ENCODE assay signal across 18 cellular contexts in the genomic region with DNA sequence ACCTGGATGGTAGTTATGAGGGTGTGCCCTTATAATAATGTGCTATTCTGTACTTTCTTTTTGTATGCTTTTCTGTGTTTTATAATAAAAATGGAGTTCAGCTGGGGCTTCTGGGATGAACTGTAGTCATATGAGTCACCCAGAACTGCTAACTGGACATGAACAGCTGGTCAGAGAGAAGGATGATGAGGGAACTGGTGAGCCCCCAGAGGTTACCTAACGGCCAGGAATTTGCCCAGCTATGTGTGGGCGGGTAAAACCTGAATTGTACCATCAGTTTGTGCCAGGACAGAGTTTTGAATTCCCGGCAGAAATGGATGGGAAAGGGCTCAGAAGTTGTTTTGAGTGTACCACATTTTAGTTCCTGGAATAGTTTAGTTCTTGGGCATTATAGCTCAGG.
A peak's percentile ranks its signal among the peaks of the same experiment; 100 is the strongest.
DNase-seq lines count a peak whose midpoint lies in the region; FAIRE-seq and TF ChIP-seq lines count a peak whose summit lies in the region.
"Had no signal": no experiment of that assay in that cellular context is flagged by ENCODE, and none has a peak within 500 bp of the region (broad histone marks: within the 10 kb centered on the region; RNA-seq: fewer than 3 reads in every experiment).

No MANE protein-coding gene starts in this region.

- no peak overlapping the region for H3K4me2 ChIP-seq in trophoblast cell (ENCODE audit: low read length)
- H3K4me2 ChIP-seq in neural progenitor cell = no peak overlapping the region
- H3K4me2 ChIP-seq: BLaER1 had no signal

- TF ChIP-seq CTCF in D721Med (IDR thresholded peaks at IDR 0.05; ENCODE audit: insufficient read depth, missing control alignments) (no peak), neural progenitor cell (IDR thresholded peaks at IDR 0.05) (no peak)

- no CpG with 5 or more reads among the region's 3 CpGs for WGBS in trophoblast cell (ENCODE audit: extremely low coverage, insufficient coverage, insufficient read length)

- no peak overlapping the region for H3K18ac ChIP-seq in trophoblast cell (ENCODE audit: low read length)

- H3K4me1 Mint-ChIP-seq in neural progenitor cell = no peaks in the 10 kb centered on the region

- H3K4ac ChIP-seq in trophoblast cell (ENCODE audit: low read depth, low read length) = no peak overlapping the region

- no peak for FAIRE-seq in D721Med (lab: Jason Lieb, UNC)
- FAIRE-seq: TTC549 had no signal

- no peaks in the 10 kb centered on the region for H3K27me3 Mint-ChIP-seq in neural progenitor cell (ENCODE audit: insufficient read depth, low read depth)
- H3K27me3 Mint-ChIP-seq: activated CD8-positive, alpha-beta T cell treated with anti-CD3 and anti-CD28 coated beads for 36 hours; activated T-helper 17 cell treated with anti-CD3 and anti-CD28 coated beads, Interleukin-2, amount 50 U/mL, for 72 hours had no signal

- no peaks in the 10 kb centered on the region for H3K79me1 ChIP-seq in trophoblast cell (ENCODE audit: low read length)

- H3K36me3 Mint-ChIP-seq in neural progenitor cell = no peaks in the 10 kb centered on the region

- H4K12ac ChIP-seq in trophoblast cell (ENCODE audit: low read depth, low read length) = no peak overlapping the region

- no peak overlapping the region for H2AK5ac ChIP-seq in trophoblast cell (ENCODE audit: low read length)

- no peaks in the 10 kb centered on the region for H3K27me3 ChIP-seq in trophoblast cell (ENCODE audit: insufficient read depth, low read length)
- H3K27me3 ChIP-seq in neural progenitor cell = no peaks in the 10 kb centered on the region
- H3K27me3 ChIP-seq: stomach had no signal

- peak; percentile 53 for DNase-seq in EH (ENCODE audit: low read depth)
- peak; percentile 11 for DNase-seq in OCI-M1 (lab: John Stamatoyannopoulos, UW)
- peak; percentile 38 for DNase-seq in fibroblast of gingiva (ENCODE audit: low read depth)
- peak; percentile 44 to 57 for DNase-seq in trophoblast cell
- no peak for DNase-seq in D721Med (ENCODE audit: insufficient read length, low spot score)
- DNase-seq in SHP77 treated with DMSO at 0.1 percent for 48 hours (lab: John Stamatoyannopoulos, UW) = no peak
- DNase-seq in neural progenitor cell (ENCODE audit: low spot score) = no peak
- no peak for DNase-seq in NCI-H2171 treated with DMSO at 0.1 percent for 48 hours (lab: John Stamatoyannopoulos, UW)
- DNase-seq: activated CD8-positive, alpha-beta T cell treated with anti-CD3 and anti-CD28 coated beads for 36 hours; aorta; DMS79; dorsolateral prefrontal cortex; NCI-H1092; occipital lobe; stomach had no signal

- no peak overlapping the region for H2BK12ac ChIP-seq in trophoblast cell (ENCODE audit: low read length)

- no peak overlapping the region for H2BK5ac ChIP-seq in trophoblast cell (ENCODE audit: low read depth, low read length, poor library complexity)

- H3K9ac ChIP-seq in trophoblast cell (ENCODE audit: low read length) = no peak overlapping the region
- H3K9ac ChIP-seq in neural progenitor cell = no peak overlapping the region
- H3K9ac ChIP-seq: BLaER1 had no signal

- no peak overlapping the region for H3K27ac ChIP-seq in trophoblast cell (ENCODE audit: low read depth, low read length)
- no peak overlapping the region for H3K27ac ChIP-seq in neural progenitor cell
- H3K27ac ChIP-seq: BLaER1, dorsolateral prefrontal cortex had no signal

- peaks cover 3% of the 10 kb centered on the region for H3F3A ChIP-seq in neural progenitor cell (ENCODE audit: low read depth)

- H3K27ac Mint-ChIP-seq in neural progenitor cell = no peak overlapping the region
- H3K27ac Mint-ChIP-seq: activated CD8-positive, alpha-beta T cell treated with anti-CD3 and anti-CD28 coated beads for 36 hours; activated T-helper 17 cell treated with anti-CD3 and anti-CD28 coated beads, Interleukin-2, amount 50 U/mL, for 72 hours had no signal

- no peak overlapping the region for H3K4me3 ChIP-seq in trophoblast cell (ENCODE audit: low read depth, low read length)
- H3K4me3 ChIP-seq in neural progenitor cell = no peak overlapping the region
- H3K4me3 ChIP-seq: BLaER1, dorsolateral prefrontal cortex, stomach had no signal

- H3K23ac ChIP-seq in trophoblast cell (ENCODE audit: low read length) = no peak overlapping the region

- H3K4me1 ChIP-seq in trophoblast cell (ENCODE audit: control insufficient read depth in 1 of 2, insufficient read depth in 2 of 2, low read length in 2 of 2) = no peaks in the 10 kb centered on the region
- H3K4me1 ChIP-seq in neural progenitor cell = peaks cover 8% of the 10 kb centered on the region
- H3K4me1 ChIP-seq: BLaER1 had no signal

- no peak overlapping the region for H2AFZ ChIP-seq in trophoblast cell (ENCODE audit: insufficient read depth, low read length, poor library complexity)
- no peak overlapping the region for H2AFZ ChIP-seq in neural progenitor cell (replicated peaks)

- H4K8ac ChIP-seq in trophoblast cell (ENCODE audit: low read depth, low read length) = no peak overlapping the region

- H4K20me1 ChIP-seq in neural progenitor cell (ENCODE audit: low read depth) = no peaks in the 10 kb centered on the region
- H4K20me1 ChIP-seq: BLaER1 had no signal

- H3K14ac ChIP-seq in trophoblast cell (ENCODE audit: low read length) = no peak overlapping the region

- H3K36me3 ChIP-seq in trophoblast cell (ENCODE audit: control insufficient read depth in 1 of 2, insufficient read depth in 2 of 2, low read length in 2 of 2) (no peaks in the 10 kb centered on the region), neural progenitor cell (no peaks in the 10 kb centered on the region)
- H3K36me3 ChIP-seq: BLaER1, stomach had no signal

- no peak overlapping the region for H4K91ac ChIP-seq in trophoblast cell (ENCODE audit: low read depth, low read length)

- H3K9me3 ChIP-seq in trophoblast cell (ENCODE audit: insufficient read depth, low read depth, low read length) (no peaks in the 10 kb centered on the region), neural progenitor cell (ENCODE audit: low read depth) (peaks cover 5% of the 10 kb centered on the region)

- H3K4me3 Mint-ChIP-seq in neural progenitor cell = no peak overlapping the region
- H3K4me3 Mint-ChIP-seq: activated CD8-positive, alpha-beta T cell treated with anti-CD3 and anti-CD28 coated beads for 36 hours; activated T-helper 17 cell treated with anti-CD3 and anti-CD28 coated beads, Interleukin-2, amount 50 U/mL, for 72 hours had no signal

- H3K9me3 Mint-ChIP-seq in neural progenitor cell = peaks cover 8% of the 10 kb centered on the region

- H3K79me2 ChIP-seq in trophoblast cell (ENCODE audit: control insufficient read depth, insufficient read depth, low read length, poor library complexity) = no peaks in the 10 kb centered on the region
- H3K79me2 ChIP-seq in neural progenitor cell (ENCODE audit: low read depth) = no peaks in the 10 kb centered on the region

- H2BK120ac ChIP-seq in trophoblast cell (ENCODE audit: insufficient read depth, low read length, poor library complexity) = no peak overlapping the region

Comparison
In these comparisons a context has a peak if more than half of its experiments do, and no peak if none do; other contexts are left out.
1. DNase-seq: peak in EH (single experiment), OCI-M1 (single experiment), fibroblast of gingiva (single experiment) and trophoblast cell (2 of 2); none in D721Med (single experiment), SHP77 treated with DMSO at 0.1 percent for 48 hours (single experiment), neural progenitor cell (single experiment) and NCI-H2171 treated with DMSO at 0.1 percent for 48 hours (single experiment).